ENCODE assay signal across 1 cellular context in genomic region chr10:44673245-44673999, GRCh38.
TF ChIP-seq lines count a peak whose summit lies in the region.

No MANE protein-coding gene starts in this region.

TF ChIP-seq in IMR-90, 13 proteins besides CTCF, POLR2A, EP300 and RAD21:
- TF ChIP-seq MAFK (IDR thresholded peaks at IDR 0.05; ENCODE audit: low read depth, low read length) (no peak), SMC3 (IDR thresholded peaks at IDR 0.05; ENCODE audit: low read depth, low read length) (no peak), BHLHE40 (IDR thresholded peaks at IDR 0.05; ENCODE audit: low read depth, low read length) (no peak), MXI1 (IDR thresholded peaks at IDR 0.05; ENCODE audit: borderline replicate concordance, low read depth, low read length) (no peak)
